8 cellular contexts compared by ENCODE assay signal in genomic region chr3:196073188-196073838, GRCh38.
DNase-seq lines count a peak whose midpoint lies in the region; ATAC-seq and TF ChIP-seq lines count a peak whose summit lies in the region.

No MANE protein-coding gene starts in this region.

- TF ChIP-seq CTCF in GM12865 (IDR thresholded peaks at IDR 0.05; ENCODE audit: insufficient read depth, low read depth, low read length, missing control alignments), result peak; percentile 76

- H3K4me3 ChIP-seq in GM12865 (ENCODE audit: low read depth, low read length), result no peak overlapping the region

- DNase-seq in GM12865 (ENCODE audit: low read depth) (peak; percentile 81), NCI-H526 (lab: John Stamatoyannopoulos, UW) (peak; percentile 41 to 82), medulla oblongata (ENCODE audit: extremely low spot score) (peak; percentile 89)
- DNase-seq in activated CD4-positive, alpha-beta T cell treated with anti-CD3 and anti-CD28 coated beads, Interleukin-2, amount 50 U/mL, for 24 hours (ENCODE audit: low read depth in 1 of 2, low spot score in 1 of 2), result peak; percentile 29 to 64
- peak; percentile 65 for DNase-seq in effector CD4-positive, alpha-beta T cell
- peak; percentile 32 for DNase-seq in stimulated activated CD8-positive, alpha-beta memory T cell treated with anti-CD3 and anti-CD28 coated beads, Interleukin-4, amount 100 ng/mL, for 24 hours (ENCODE audit: low read depth)

- ATAC-seq in HG03280 (IDR thresholded peaks at IDR 0.05; ENCODE audit: unreplicated experiment) (peak; percentile 71), HG03571 (IDR thresholded peaks at IDR 0.05; ENCODE audit: unreplicated experiment) (no peak)

Comparison
In these comparisons a context has a peak if more than half of its experiments do, and no peak if none do; other contexts are left out.
1. DNase-seq: peak in every context shown above with its lines; median percentile 89 in medulla oblongata; 81 in GM12865; 65 in effector CD4-positive, alpha-beta T cell; 62 in NCI-H526; 46 in activated CD4-positive, alpha-beta T cell treated with anti-CD3 and anti-CD28 coated beads, Interleukin-2, amount 50 U/mL, for 24 hours; 32 in stimulated activated CD8-positive, alpha-beta memory T cell treated with anti-CD3 and anti-CD28 coated beads, Interleukin-4, amount 100 ng/mL, for 24 hours.